ENCODE assay signal across 14 cellular contexts in the genomic region with DNA sequence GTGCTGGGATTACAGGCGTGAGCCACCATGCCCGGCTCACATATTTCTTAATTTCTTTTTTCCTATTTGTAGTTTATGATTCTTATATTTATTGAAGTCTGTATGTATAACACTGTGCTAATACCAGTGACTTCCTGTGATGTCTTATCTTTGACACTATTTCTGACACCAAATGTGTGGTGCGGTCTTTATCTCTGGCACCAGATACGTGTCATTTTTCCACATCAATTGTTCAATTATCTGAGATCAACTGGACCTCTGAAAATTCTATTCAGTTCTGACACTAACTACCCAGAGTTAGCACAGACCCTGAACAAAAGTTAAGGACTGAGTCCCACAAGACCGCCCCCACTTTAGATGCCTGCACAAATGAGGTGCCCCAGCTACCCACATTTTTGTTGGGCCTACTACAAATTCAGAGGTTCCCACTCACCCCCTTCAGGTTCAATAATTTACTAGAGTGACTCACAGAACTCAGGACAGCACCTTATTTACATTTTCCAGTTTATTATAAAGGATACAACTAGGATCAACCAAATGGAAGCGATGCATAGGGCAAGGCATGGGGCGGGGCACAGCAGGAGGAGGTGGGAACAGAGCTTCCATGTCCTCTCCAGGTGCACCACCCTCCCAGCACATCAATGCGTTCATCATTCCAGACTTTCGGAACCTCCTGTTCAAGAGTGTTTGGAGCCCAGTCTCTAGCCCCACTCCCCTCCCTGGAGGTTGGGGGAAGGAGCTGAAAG. TPM values are rescaled to one million over a fixed set of nuclear protein-coding genes. Genes with fewer than 3 reads are reported as not detected.
DNase-seq lines count a peak whose midpoint lies in the region; ATAC-seq and TF ChIP-seq lines count a peak whose summit lies in the region.
"Had no signal": no experiment of that assay in that cellular context is flagged by ENCODE, and none has a peak within 500 bp of the region (broad histone marks: within the 10 kb centered on the region; RNA-seq: fewer than 3 reads in every experiment).

No MANE protein-coding gene starts in this region.

- H3K36me3 ChIP-seq in PC-3 (ENCODE audit: low read depth, low read length) = no peaks in the 10 kb centered on the region
- peaks cover 0 to 10% (median 0%) of the 10 kb centered on the region in 6 donors for H3K36me3 ChIP-seq in spleen
- H3K36me3 ChIP-seq in GM23338 (ENCODE audit: insufficient read depth) = no peaks in the 10 kb centered on the region

- peak overlapping the region; percentile 97 to 98 for H3K27ac Mint-ChIP-seq in effector memory CD8-positive, alpha-beta T cell
- H3K27ac Mint-ChIP-seq in GM23338 = no peak overlapping the region

- H3K4me3 ChIP-seq in Jurkat, Clone E6-1 (ENCODE audit: low read length) = no peak overlapping the region
- H3K4me3 ChIP-seq in PC-3 (ENCODE audit: low read length) (no peak overlapping the region), spleen (no peak overlapping the region), GM23338 (no peak overlapping the region)

- no peaks in the 10 kb centered on the region for H3K9me3 Mint-ChIP-seq in effector memory CD8-positive, alpha-beta T cell
- H3K9me3 Mint-ChIP-seq in GM23338 = no peaks in the 10 kb centered on the region

- peak overlapping the region; percentile 88 to 93 for H3K4me3 Mint-ChIP-seq in effector memory CD8-positive, alpha-beta T cell
- H3K4me3 Mint-ChIP-seq in GM23338 = no peak overlapping the region

- H4K20me1 ChIP-seq in PC-3 (ENCODE audit: low read length) = no peaks in the 10 kb centered on the region
- H4K20me1 ChIP-seq in GM23338 (replicated peaks; ENCODE audit: insufficient read depth) = no peaks in the 10 kb centered on the region

- peaks cover 36 to 42% of the 10 kb centered on the region in 2 donors for H3K4me1 Mint-ChIP-seq in effector memory CD8-positive, alpha-beta T cell (ENCODE audit: low read depth in 2 of 2)
- H3K4me1 Mint-ChIP-seq in GM23338 = peaks cover 8% of the 10 kb centered on the region

- peaks cover 6% of the 10 kb centered on the region for H3K36me3 Mint-ChIP-seq in effector memory CD8-positive, alpha-beta T cell (ENCODE audit: insufficient read depth)
- H3K36me3 Mint-ChIP-seq in GM23338 (ENCODE audit: low read depth) = no peaks in the 10 kb centered on the region

- H3K27ac ChIP-seq in PC-3 (ENCODE audit: low read length) = no peak overlapping the region
- peak overlapping the region in 5 of 8 donors; percentile 22 to 72 (median 62) for H3K27ac ChIP-seq in spleen
- no peak overlapping the region for H3K27ac ChIP-seq in GM23338 (ENCODE audit: low read depth)

- H3K9me2 ChIP-seq in PC-3 (replicated peaks; ENCODE audit: low read length) (no peaks in the 10 kb centered on the region), GM23338 (ENCODE audit: insufficient read depth) (no peaks in the 10 kb centered on the region)

- CTCF ChIA-PET in PC-3 (lab: Charles Lee) = no interaction called here

- no peak overlapping the region for H3K4me2 ChIP-seq in PC-3 (ENCODE audit: low read length)
- no peak overlapping the region for H3K4me2 ChIP-seq in GM23338

- H3K27me3 Mint-ChIP-seq in effector memory CD8-positive, alpha-beta T cell = no peaks in the 10 kb centered on the region
- H3K27me3 Mint-ChIP-seq in GM23338 (ENCODE audit: insufficient read depth, low read depth, poor library complexity) = peaks cover 7% of the 10 kb centered on the region

- BruUV-seq in PC-3 (replicated peaks; lab: Mats Ljungman, UMichigan) = no TSS peak

- ATAC-seq in PC-3 (peak; percentile 92), GM23338 (no peak), HG02759 (IDR thresholded peaks at IDR 0.05; ENCODE audit: unreplicated experiment) (no peak)
- peak; percentile 99 for ATAC-seq in effector memory CD8-positive, alpha-beta T cell (replicated peaks)

- POLR2A ChIA-PET in PC-3 (lab: Charles Lee; ENCODE audit: unreplicated experiment) = no interaction called here

- TF ChIP-seq CTCF in PC-3 (conservative IDR thresholded peaks at IDR 0.05; ENCODE audit: low read depth, low read length) (no peak), spleen (IDR thresholded peaks at IDR 0.05 in 8 of 11, conservative IDR thresholded peaks at IDR 0.05 in 3 of 11) (no peak), GM23338 (conservative IDR thresholded peaks at IDR 0.05; ENCODE audit: low read depth in 2 of 2) (no peak)

- H3K27me3 ChIP-seq in PC-3 (ENCODE audit: low read length) (no peaks in the 10 kb centered on the region), spleen (replicated peaks in 1 of 7) (no peaks in the 10 kb centered on the region), GM23338 (ENCODE audit: insufficient read depth) (no peaks in the 10 kb centered on the region)

- intact Hi-C loops in PC-3 (cut with micrococcal nuclease) (no loop called here), spleen (cut with DNase I; ENCODE audit: low total_unique reads) (no loop called here)

- H3F3A ChIP-seq in PC-3 (ENCODE audit: low read length, unreplicated experiment) (no peaks in the 10 kb centered on the region), GM23338 (replicated peaks; ENCODE audit: low read depth) (no peaks in the 10 kb centered on the region)

- DNase-seq in Jurkat, Clone E6-1 (ENCODE audit: low read depth, low spot score) = peak; percentile 67
- DNase-seq in PC-3 (peak; percentile 32), spleen (no peak), GM23338 (ENCODE audit: low spot score) (no peak), ACHN (no peak)
- DNase-seq in effector memory CD8-positive, alpha-beta T cell = peak in 2 of 3 experiments; percentile 14 to 29
- DNase-seq: DMS 273 treated with DMSO at 0.1 percent for 48 hours, IMR-90, NCI-H1048, NCI-H146, NCI-H2081 treated with DMSO at 0.1 percent for 48 hours, NCI-H524, RPMI8226 had no signal

- H2AFZ ChIP-seq in PC-3 (ENCODE audit: low read length) = no peak overlapping the region
- H2AFZ ChIP-seq in GM23338 = no peak overlapping the region

- H3K4me1 ChIP-seq in PC-3 (ENCODE audit: insufficient read depth, low read length) (peaks cover 9% of the 10 kb centered on the region), spleen (peaks cover 0 to 26% (median under 1%) of the 10 kb centered on the region in 6 donors), GM23338 (ENCODE audit: insufficient read depth) (no peaks in the 10 kb centered on the region; the same call in 1 of the 2 replicates)

- no peak for TF ChIP-seq POLR2A in spleen (IDR thresholded peaks at IDR 0.05)

- WGBS in spleen, 5 donors = 86 to 95% (median 91%) methylated on average over 9 of the region's 9 CpGs

- no peak overlapping the region for H3K9ac ChIP-seq in PC-3 (ENCODE audit: low read length)

- in situ Hi-C loops in ACHN (cut with HindIII; ENCODE audit: low pct_ligation_motif_present, low pct_unique_long_range_greater_than_20kb, low sequenced_read_pairs) = no loop called here

- H3K79me2 ChIP-seq in PC-3 (ENCODE audit: low read length) (no peaks in the 10 kb centered on the region), GM23338 (replicated peaks; ENCODE audit: insufficient read depth) (no peaks in the 10 kb centered on the region)

- H3K9me3 ChIP-seq in PC-3 (ENCODE audit: low read length) (no peaks in the 10 kb centered on the region), spleen (no peaks in the 10 kb centered on the region)

TF ChIP-seq in GM23338, 12 proteins besides CTCF, POLR2A, EP300 and RAD21 (continues in another document):
- TF ChIP-seq, protein P1, sequence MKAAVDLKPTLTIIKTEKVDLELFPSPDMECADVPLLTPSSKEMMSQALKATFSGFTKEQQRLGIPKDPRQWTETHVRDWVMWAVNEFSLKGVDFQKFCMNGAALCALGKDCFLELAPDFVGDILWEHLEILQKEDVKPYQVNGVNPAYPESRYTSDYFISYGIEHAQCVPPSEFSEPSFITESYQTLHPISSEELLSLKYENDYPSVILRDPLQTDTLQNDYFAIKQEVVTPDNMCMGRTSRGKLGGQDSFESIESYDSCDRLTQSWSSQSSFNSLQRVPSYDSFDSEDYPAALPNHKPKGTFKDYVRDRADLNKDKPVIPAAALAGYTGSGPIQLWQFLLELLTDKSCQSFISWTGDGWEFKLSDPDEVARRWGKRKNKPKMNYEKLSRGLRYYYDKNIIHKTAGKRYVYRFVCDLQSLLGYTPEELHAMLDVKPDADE (IDR thresholded peaks at IDR 0.05) = no peak
- TF ChIP-seq CREB1 (CRISPR knock-in tag; IDR thresholded peaks at IDR 0.05; ENCODE audit: low read depth) (no peak), STAT1 (IDR thresholded peaks at IDR 0.05; ENCODE audit: unreplicated experiment) (no peak)

RNA-seq across cellular contexts. Expression of gene SRSF9, which starts 11.6 kb away (rescaled TPM):
- polyA plus RNA-seq in Jurkat, Clone E6-1 (2012; ENCODE audit: insufficient read depth, insufficient read length) = 333 TPM
- total RNA-seq in PC-3 (2014; rRNA removed) (319 and 382 TPM in 2 replicates), spleen (100 to 1,000 TPM; 107 to 166 (median 142) TPM)
- polyA plus RNA-seq in spleen (100 to 1,000 TPM; 119 to 160 (median 143) TPM), GM23338 (2016; fragmentation: Nextera tagmentation; extraction: Ambion mirVana) (436 and 481 TPM in 2 replicates)
- 202 and 250 TPM in 2 replicates for total RNA-seq in GM23338 (2014; rRNA removed; shearing (Covaris generic))

RNA-seq across cellular contexts. Expression of gene DYNLL1, which starts 14.7 kb away (rescaled TPM):
- 565 TPM for polyA plus RNA-seq in Jurkat, Clone E6-1 (2012; ENCODE audit: insufficient read depth, insufficient read length)
- total RNA-seq in PC-3 (2014; rRNA removed) (283 and 396 TPM in 2 replicates), spleen (100 to 1,000 TPM in 6 of 7 donors, 10 to 100 TPM in 1; 84.1 to 220 (median 152) TPM)
- polyA plus RNA-seq in spleen (100 to 1,000 TPM; 164 to 338 (median 313) TPM), GM23338 (2016; fragmentation: Nextera tagmentation; extraction: Ambion mirVana) (833 and 868 TPM in 2 replicates)
- total RNA-seq in GM23338 (2014; rRNA removed; shearing (Covaris generic)) = 310 and 313 TPM in 2 replicates

RNA-seq across cellular contexts. Expression of gene GATC, which starts 35.0 kb away (rescaled TPM):
- 30.8 TPM for polyA plus RNA-seq in Jurkat, Clone E6-1 (2012; ENCODE audit: insufficient read depth, insufficient read length)
- total RNA-seq in PC-3 (2014; rRNA removed) (33.8 and 43.2 TPM in 2 replicates), spleen (10 to 100 TPM; 16.1 to 26.0 (median 23.3) TPM)
- polyA plus RNA-seq in spleen (10 to 100 TPM in 1 of 3 donors, 1 to 10 TPM in 2; 7.0 to 12.4 (median 8.9) TPM), GM23338 (2016; fragmentation: Nextera tagmentation; extraction: Ambion mirVana) (14.9 and 20.1 TPM in 2 replicates)
- total RNA-seq in GM23338 (2014; rRNA removed; shearing (Covaris generic)) = 16.7 and 18.5 TPM in 2 replicates

RNA-seq across cellular contexts. Expression of gene TRIAP1, which starts 35.0 kb away (rescaled TPM):
- 61.3 TPM for polyA plus RNA-seq in Jurkat, Clone E6-1 (2012; ENCODE audit: insufficient read depth, insufficient read length)
- total RNA-seq in PC-3 (2014; rRNA removed) = 24.0 and 34.5 TPM in 2 replicates
- total RNA-seq in spleen = 10 to 100 TPM; 10.2 to 15.9 (median 12.9) TPM
- 10 to 100 TPM; 31.0 to 35.9 (median 34.1) TPM for polyA plus RNA-seq in spleen
- total RNA-seq in GM23338 (2014; rRNA removed; shearing (Covaris generic)) = 53.4 and 61.8 TPM in 2 replicates
- polyA plus RNA-seq in GM23338 (2016; fragmentation: Nextera tagmentation; extraction: Ambion mirVana) = 94.0 and 94.2 TPM in 2 replicates

RNA-seq across cellular contexts. Expression of gene COX6A1, which starts 43.3 kb away (rescaled TPM):
- polyA plus RNA-seq in Jurkat, Clone E6-1 (2012; ENCODE audit: insufficient read depth, insufficient read length) = 778 TPM
- total RNA-seq in PC-3 (2014; rRNA removed) (1,664 and 2,042 TPM in 2 replicates), spleen (100 to 1,000 TPM; 182 to 427 (median 190) TPM)
- polyA plus RNA-seq in spleen (100 to 1,000 TPM; 382 to 551 (median 480) TPM), GM23338 (2016; fragmentation: Nextera tagmentation; extraction: Ambion mirVana) (1,484 and 1,643 TPM in 2 replicates)
- total RNA-seq in GM23338 (2014; rRNA removed; shearing (Covaris generic)) = 393 and 422 TPM in 2 replicates

Comparison
In these comparisons a context has a peak if more than half of its experiments do, and no peak if none do; other contexts are left out.
1. DNase-seq: peak in Jurkat, Clone E6-1 (single experiment), PC-3 (single experiment) and effector memory CD8-positive, alpha-beta T cell (2 of 3); none in spleen (single experiment), GM23338 (single experiment) and ACHN (single experiment).
2. ATAC-seq: peak in PC-3 (single experiment) and effector memory CD8-positive, alpha-beta T cell (single experiment); none in GM23338 (single experiment) and HG02759 (single experiment).
3. H3K27ac ChIP-seq: peak in spleen (5 of 8); none in PC-3 (single experiment) and GM23338 (single experiment).